In the genomic region with DNA sequence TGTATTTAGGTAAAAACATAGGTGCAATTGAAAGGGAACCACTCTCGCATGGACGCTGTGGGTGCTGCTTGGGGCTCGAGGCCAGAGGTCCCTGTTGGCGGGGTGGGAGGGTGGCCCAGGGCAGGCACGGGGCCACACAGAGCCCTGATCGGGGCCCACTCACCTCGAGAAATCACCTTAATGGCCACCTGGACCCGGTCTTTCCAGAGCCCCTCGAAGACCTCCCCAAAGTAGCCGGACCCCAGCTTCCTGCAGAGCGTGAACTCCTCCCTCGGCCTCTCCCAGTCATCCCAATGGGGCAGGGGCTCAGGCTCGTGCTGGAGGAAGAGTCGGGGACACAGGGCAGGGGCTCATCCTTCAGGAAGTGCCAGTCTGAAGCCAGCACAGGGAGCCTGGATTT, we compare ENCODE assay signal across 18 cellular contexts. TPM values are rescaled to one million over a fixed set of nuclear protein-coding genes. Genes with fewer than 3 reads are reported as not detected.
DNase-seq lines count a peak whose midpoint lies in the region; ATAC-seq and TF ChIP-seq lines count a peak whose summit lies in the region.
"Had no signal": no experiment of that assay in that cellular context is flagged by ENCODE, and none has a peak within 500 bp of the region (broad histone marks: within the 10 kb centered on the region; RNA-seq: fewer than 3 reads in every experiment).

No MANE protein-coding gene starts in this region.

- no peak overlapping the region for H3K27ac ChIP-seq in BLaER1 treated with 17β-estradiol and CSF1 and Interleukin-3, amounts not matched to agents 10 nM and 100 nM
- H3K27ac ChIP-seq in colonic mucosa: no peak overlapping the region
- peak overlapping the region; percentile 91 to 96 for H3K27ac ChIP-seq in mucosa of rectum (ENCODE audit: low read depth in 2 of 2, low read length in 2 of 2)
- H3K27ac ChIP-seq: 22Rv1, C4-2B had no signal

- no peak overlapping the region for H3K4me3 ChIP-seq in BLaER1 treated with 17β-estradiol and CSF1 and Interleukin-3, amounts not matched to agents 10 nM and 100 nM
- H3K4me3 ChIP-seq in colonic mucosa (no peak overlapping the region), mucosa of rectum (ENCODE audit: low read length in 2 of 2) (no peak overlapping the region)

- H3K9me3 ChIP-seq in BLaER1 treated with 17β-estradiol and CSF1 and Interleukin-3, amounts not matched to agents 10 nM and 100 nM (replicated peaks in 1 of 11): no peaks in the 10 kb centered on the region
- H3K9me3 ChIP-seq in colonic mucosa (no peaks in the 10 kb centered on the region), mucosa of rectum (ENCODE audit: control insufficient read depth in 2 of 2, low read length in 2 of 2) (no peaks in the 10 kb centered on the region)

- H3K27me3 Mint-ChIP-seq in activated T-cell treated with anti-CD3 and anti-CD28 coated beads, Interleukin-2, amount 50 U/mL, for 24 hours: no peaks in the 10 kb centered on the region
- H3K27me3 Mint-ChIP-seq in activated CD4-positive, alpha-beta T cell treated with anti-CD3 and anti-CD28 coated beads, Interleukin-2, amount 10 ng/mL, durations not matched to agents 7 days and 5 days: no peaks in the 10 kb centered on the region

- no peak for TF ChIP-seq CTCF in colonic mucosa (IDR thresholded peaks at IDR 0.05)

- H3K9me3 Mint-ChIP-seq in activated T-cell treated with anti-CD3 and anti-CD28 coated beads, Interleukin-2, amount 50 U/mL, for 24 hours: no peaks in the 10 kb centered on the region
- H3K9me3 Mint-ChIP-seq in activated CD4-positive, alpha-beta T cell treated with anti-CD3 and anti-CD28 coated beads, Interleukin-2, amount 10 ng/mL, durations not matched to agents 7 days and 5 days: no peaks in the 10 kb centered on the region

- H4K20me1 ChIP-seq in BLaER1 treated with 17β-estradiol and CSF1 and Interleukin-3, amounts not matched to agents 10 nM and 100 nM: peaks cover 0 to 42% (median 0%) of the 10 kb centered on the region in 11 experiments; a peak in 9 of 22 replicates

- no peak overlapping the region for H3K27ac Mint-ChIP-seq in activated T-cell treated with anti-CD3 and anti-CD28 coated beads, Interleukin-2, amount 50 U/mL, for 24 hours
- no peak overlapping the region for H3K27ac Mint-ChIP-seq in activated CD4-positive, alpha-beta T cell treated with anti-CD3 and anti-CD28 coated beads, Interleukin-2, amount 10 ng/mL, durations not matched to agents 7 days and 5 days

- H3K36me3 ChIP-seq in BLaER1 treated with 17β-estradiol and CSF1 and Interleukin-3, amounts not matched to agents 10 nM and 100 nM: no peaks in the 10 kb centered on the region
- no peaks in the 10 kb centered on the region for H3K36me3 ChIP-seq in colonic mucosa
- peaks cover 6 to 8% of the 10 kb centered on the region in 2 donors for H3K36me3 ChIP-seq in mucosa of rectum (ENCODE audit: control insufficient read depth in 2 of 2, insufficient read depth in 2 of 2, low read length in 2 of 2)

- peak; percentile 12 for DNase-seq in activated T-cell treated with anti-CD3 and anti-CD28 coated beads, Interleukin-2, amount 50 U/mL, for 1 hour
- no peak for DNase-seq in activated T-cell treated with anti-CD3 and anti-CD28 coated beads, Interleukin-2, amount 50 U/mL, for 24 hours
- DNase-seq in colonic mucosa: peak; percentile 19
- DNase-seq in activated CD4-positive, alpha-beta T cell treated with anti-CD3 and anti-CD28 coated beads, Interleukin-2, amount 10 ng/mL, durations not matched to agents 7 days and 5 days: no peak
- DNase-seq: IMR-90, Karpas-422, MM.1S, NCI-H1092 treated with DMSO at 0.1 percent for 48 hours, NCI-H2227 treated with DMSO at 0.1 percent for 48 hours, NCI-H524, Right ventricle myocardium superior had no signal

- CTCF ChIA-PET in activated CD4-positive, alpha-beta T cell treated with anti-CD3 and anti-CD28 coated beads, Interleukin-2, amount 10 ng/mL, durations not matched to agents 7 days and 5 days (lab: Charles Lee): no interaction called here

- peaks cover 8 to 31% (median 14%) of the 10 kb centered on the region in 11 experiments; a peak in 20 of 22 replicates for H3K27me3 ChIP-seq in BLaER1 treated with 17β-estradiol and CSF1 and Interleukin-3, amounts not matched to agents 10 nM and 100 nM
- H3K27me3 ChIP-seq in colonic mucosa (no peaks in the 10 kb centered on the region), mucosa of rectum (ENCODE audit: control insufficient read depth in 2 of 2, insufficient read depth in 2 of 2, low read length in 2 of 2) (no peaks in the 10 kb centered on the region)

- no peak overlapping the region for H3K4me3 Mint-ChIP-seq in activated T-cell treated with anti-CD3 and anti-CD28 coated beads, Interleukin-2, amount 50 U/mL, for 24 hours
- no peak overlapping the region for H3K4me3 Mint-ChIP-seq in activated CD4-positive, alpha-beta T cell treated with anti-CD3 and anti-CD28 coated beads, Interleukin-2, amount 10 ng/mL, durations not matched to agents 7 days and 5 days

- H3K4me1 ChIP-seq in BLaER1 treated with 17β-estradiol and CSF1 and Interleukin-3, amounts not matched to agents 10 nM and 100 nM: peaks cover 13 to 72% (median 53%) of the 10 kb centered on the region in 10 experiments
- H3K4me1 ChIP-seq in colonic mucosa: peaks cover 10% of the 10 kb centered on the region
- H3K4me1 ChIP-seq in mucosa of rectum (ENCODE audit: control insufficient read depth in 2 of 2, insufficient read depth in 2 of 2, low read length in 2 of 2): peaks cover 27 to 43% of the 10 kb centered on the region in 2 donors

- H3K4me2 ChIP-seq in BLaER1 treated with 17β-estradiol and CSF1 and Interleukin-3, amounts not matched to agents 10 nM and 100 nM: peak overlapping the region in 8 of 11 experiments; percentile 22 to 79 (median 58); a peak in 15 of 22 replicates

- H3K9ac ChIP-seq in BLaER1 treated with 17β-estradiol and CSF1 and Interleukin-3, amounts not matched to agents 10 nM and 100 nM: no peak overlapping the region
- H3K9ac ChIP-seq in colonic mucosa (ENCODE audit: low read depth in 2 of 2, low read length in 2 of 2) (peak overlapping the region in 1 of 2 donors; percentile 73), mucosa of rectum (ENCODE audit: low read depth in 1 of 2, low read length in 2 of 2) (peak overlapping the region in 1 of 2 donors; percentile 65)

- POLR2A ChIA-PET in activated CD4-positive, alpha-beta T cell treated with anti-CD3 and anti-CD28 coated beads, Interleukin-2, amount 10 ng/mL, durations not matched to agents 7 days and 5 days (lab: Charles Lee): no interaction called here

- intact Hi-C loops in colonic mucosa (cut with DNase I): loop anchor here (10.0 kb wide), 1 partner anchor 441 kb away; a partner anchor contains a TSS

- H3K36me3 Mint-ChIP-seq in activated T-cell treated with anti-CD3 and anti-CD28 coated beads, Interleukin-2, amount 50 U/mL, for 24 hours (ENCODE audit: low read depth): no peaks in the 10 kb centered on the region
- no peaks in the 10 kb centered on the region for H3K36me3 Mint-ChIP-seq in activated CD4-positive, alpha-beta T cell treated with anti-CD3 and anti-CD28 coated beads, Interleukin-2, amount 10 ng/mL, durations not matched to agents 7 days and 5 days (ENCODE audit: low read depth)

- peaks cover 19% of the 10 kb centered on the region for H3K4me1 Mint-ChIP-seq in activated T-cell treated with anti-CD3 and anti-CD28 coated beads, Interleukin-2, amount 50 U/mL, for 24 hours (ENCODE audit: low read depth)
- H3K4me1 Mint-ChIP-seq in activated CD4-positive, alpha-beta T cell treated with anti-CD3 and anti-CD28 coated beads, Interleukin-2, amount 10 ng/mL, durations not matched to agents 7 days and 5 days: peaks cover 12% of the 10 kb centered on the region

- no peak for ATAC-seq in GM21390 (IDR thresholded peaks at IDR 0.05; ENCODE audit: unreplicated experiment)
- no peak for ATAC-seq in HG03442 (IDR thresholded peaks at IDR 0.05; ENCODE audit: unreplicated experiment)

RNA-seq across cellular contexts. Expression of a gene that starts 3.8 kb away (rescaled TPM):
- 10 to 100 TPM; 69.0 to 91.1 TPM for total RNA-seq in colonic mucosa
- total RNA-seq in activated CD4-positive, alpha-beta T cell treated with anti-CD3 and anti-CD28 coated beads, Interleukin-2, amount 10 ng/mL, durations not matched to agents 7 days and 5 days: under 1 TPM; 0.71 to 0.74 TPM
- total RNA-seq: H4, IMR-90 had no signal

RNA-seq across cellular contexts. Expression of a gene that starts 12.8 kb away (rescaled TPM):
- 100 to 1,000 TPM; 561 to 634 TPM for total RNA-seq in colonic mucosa
- 100 to 1,000 TPM; 167 to 193 TPM for total RNA-seq in activated CD4-positive, alpha-beta T cell treated with anti-CD3 and anti-CD28 coated beads, Interleukin-2, amount 10 ng/mL, durations not matched to agents 7 days and 5 days

RNA-seq across cellular contexts. Expression of a gene that starts 14.2 kb away (rescaled TPM):
- total RNA-seq in colonic mucosa: under 1 TPM; 0.32 to 0.49 TPM
- total RNA-seq in activated CD4-positive, alpha-beta T cell treated with anti-CD3 and anti-CD28 coated beads, Interleukin-2, amount 10 ng/mL, durations not matched to agents 7 days and 5 days: not detected
- total RNA-seq: H4, IMR-90, Right ventricle myocardium superior had no signal

RNA-seq across cellular contexts. Expression of a gene that starts 20.6 kb away (rescaled TPM):
- under 1 TPM; 0.35 to 0.69 TPM for total RNA-seq in colonic mucosa
- total RNA-seq in activated CD4-positive, alpha-beta T cell treated with anti-CD3 and anti-CD28 coated beads, Interleukin-2, amount 10 ng/mL, durations not matched to agents 7 days and 5 days: under 1 TPM; 0.15 to 0.57 TPM
- total RNA-seq: H4 had no signal

RNA-seq across cellular contexts. Expression of a gene that starts 34.5 kb away (rescaled TPM):
- 1 to 10 TPM; 1.5 to 3.2 TPM for total RNA-seq in colonic mucosa
- total RNA-seq in activated CD4-positive, alpha-beta T cell treated with anti-CD3 and anti-CD28 coated beads, Interleukin-2, amount 10 ng/mL, durations not matched to agents 7 days and 5 days: under 1 TPM; 0.12 to 0.17 TPM

Comparison
In these comparisons a context has a peak if more than half of its experiments do, and no peak if none do; other contexts are left out.
1. DNase-seq: peak in activated T-cell treated with anti-CD3 and anti-CD28 coated beads, Interleukin-2, amount 50 U/mL, for 1 hour (single experiment) and colonic mucosa (single experiment); none in activated T-cell treated with anti-CD3 and anti-CD28 coated beads, Interleukin-2, amount 50 U/mL, for 24 hours (single experiment) and activated CD4-positive, alpha-beta T cell treated with anti-CD3 and anti-CD28 coated beads, Interleukin-2, amount 10 ng/mL, durations not matched to agents 7 days and 5 days (single experiment).
2. H3K27ac ChIP-seq: peak in mucosa of rectum (2 of 2); none in BLaER1 treated with 17β-estradiol and CSF1 and Interleukin-3, amounts not matched to agents 10 nM and 100 nM (0 of 11) and colonic mucosa (single experiment).
3. RNA of a gene that starts 3.8 kb away (total RNA-seq): 69.0 to 91.1 TPM in colonic mucosa; 0.71 to 0.74 TPM in activated CD4-positive, alpha-beta T cell treated with anti-CD3 and anti-CD28 coated beads, Interleukin-2, amount 10 ng/mL, durations not matched to agents 7 days and 5 days; every median in the first group is over 10 times any median in the second.